ENCODE assay signal across 20 cellular contexts in genomic region chr4:108160741-108161352, GRCh38. TPM values are rescaled to one million over a fixed set of nuclear protein-coding genes. Genes with fewer than 3 reads are reported as not detected.
A peak's percentile ranks its signal among the peaks of the same experiment; 100 is the strongest.
DNase-seq lines count a peak whose midpoint lies in the region; ATAC-seq and TF ChIP-seq lines count a peak whose summit lies in the region.
"Had no signal": no experiment of that assay in that cellular context is flagged by ENCODE, and none has a peak within 500 bp of the region (broad histone marks: within the 10 kb centered on the region; RNA-seq: fewer than 3 reads in every experiment).

No MANE protein-coding gene starts in this region.

- H3K4me3 Mint-ChIP-seq in activated CD4-positive, alpha-beta T cell treated with anti-CD3 and anti-CD28 coated beads for 36 hours, result peak overlapping the region; percentile 56
- peak overlapping the region; percentile 78 for H3K4me3 Mint-ChIP-seq in activated naive CD8-positive, alpha-beta T cell treated with anti-CD3 and anti-CD28 coated beads for 36 hours
- peak overlapping the region; percentile 64 for H3K4me3 Mint-ChIP-seq in natural killer cell

- DNase-seq in activated CD4-positive, alpha-beta T cell treated with anti-CD3 and anti-CD28 coated beads for 36 hours, result no peak
- DNase-seq in activated CD4-positive, alpha-beta T cell treated with anti-CD3 and anti-CD28 coated beads, Interleukin-2, amount 50 U/mL, for 48 hours, result no peak
- DNase-seq in activated naive CD8-positive, alpha-beta T cell treated with anti-CD3 and anti-CD28 coated beads for 36 hours, result no peak
- DNase-seq in natural killer cell (no peak), GM10248 (ENCODE audit: extremely low spot score) (no peak), dedifferentiated amniotic fluid mesenchymal stem cell (ENCODE audit: extremely low spot score) (no peak)
- DNase-seq: DMS79 treated with DMSO at 0.1 percent for 48 hours, dorsolateral prefrontal cortex, left colon, NCI-H1930, NCI-H524, PC-3, posterior cingulate gyrus, WERI-Rb-1 had no signal

- POLR2A ChIA-PET in activated CD4-positive, alpha-beta T cell treated with anti-CD3 and anti-CD28 coated beads for 36 hours (lab: Charles Lee), result interaction anchor here (0.7 to 0.8 kb wide), 2 partner anchors 8 to 19 kb away, joined by 3 to 4 read pairs; partner anchors contain the start of gene LEF1
- POLR2A ChIA-PET in GM10248 (lab: Yijun Ruan, JAX), result no interaction called here

- intact Hi-C loops in activated CD4-positive, alpha-beta T cell treated with anti-CD3 and anti-CD28 coated beads for 36 hours (cut with DNase I, micrococcal nuclease), result loop anchor here in 1 of 2 experiments (2.0 kb wide), 1 partner anchor 14 kb away; no protein-coding TSS in a partner anchor
- intact Hi-C loops in natural killer cell (cut with micrococcal nuclease), result no loop called here

- no peaks in the 10 kb centered on the region for H3K9me3 ChIP-seq in KOPT-K1 (ENCODE audit: insufficient read depth, low read length, poor library complexity, severe bottlenecking)
- H3K9me3 ChIP-seq: suprapubic skin had no signal

- H3K9me3 Mint-ChIP-seq in activated CD4-positive, alpha-beta T cell treated with anti-CD3 and anti-CD28 coated beads for 36 hours (ENCODE audit: low read depth), result no peaks in the 10 kb centered on the region
- H3K9me3 Mint-ChIP-seq in activated naive CD8-positive, alpha-beta T cell treated with anti-CD3 and anti-CD28 coated beads for 36 hours, result no peaks in the 10 kb centered on the region
- no peaks in the 10 kb centered on the region for H3K9me3 Mint-ChIP-seq in natural killer cell

- peak; percentile 33 for ATAC-seq in activated CD4-positive, alpha-beta T cell treated with anti-CD3 and anti-CD28 coated beads for 36 hours
- ATAC-seq in natural killer cell, result peak; percentile 44 to 79 (median 64)
- no peak for ATAC-seq in HG02588 (IDR thresholded peaks at IDR 0.05; ENCODE audit: unreplicated experiment)
- ATAC-seq: left colon, PC-3 had no signal

- peaks cover 73% of the 10 kb centered on the region for H3K36me3 Mint-ChIP-seq in activated CD4-positive, alpha-beta T cell treated with anti-CD3 and anti-CD28 coated beads for 36 hours (ENCODE audit: low read depth)
- H3K36me3 Mint-ChIP-seq in activated naive CD8-positive, alpha-beta T cell treated with anti-CD3 and anti-CD28 coated beads for 36 hours, result peaks cover 60% of the 10 kb centered on the region
- no peaks in the 10 kb centered on the region for H3K36me3 Mint-ChIP-seq in natural killer cell

- H3K4me1 Mint-ChIP-seq in activated CD4-positive, alpha-beta T cell treated with anti-CD3 and anti-CD28 coated beads for 36 hours, result peaks cover 61% of the 10 kb centered on the region
- peaks cover 69% of the 10 kb centered on the region for H3K4me1 Mint-ChIP-seq in activated naive CD8-positive, alpha-beta T cell treated with anti-CD3 and anti-CD28 coated beads for 36 hours
- peaks cover 25 to 28% of the 10 kb centered on the region in 2 donors for H3K4me1 Mint-ChIP-seq in natural killer cell

- TF ChIP-seq CTCF in natural killer cell (IDR thresholded peaks at IDR 0.05), result no peak
- TF ChIP-seq CTCF in GM10248 (IDR thresholded peaks at IDR 0.05; ENCODE audit: control extremely low read depth, extremely low read depth, low read depth, missing control alignments), result no peak

- no peaks in the 10 kb centered on the region for H3K27me3 Mint-ChIP-seq in activated CD4-positive, alpha-beta T cell treated with anti-CD3 and anti-CD28 coated beads for 36 hours
- no peaks in the 10 kb centered on the region for H3K27me3 Mint-ChIP-seq in activated naive CD8-positive, alpha-beta T cell treated with anti-CD3 and anti-CD28 coated beads for 36 hours
- H3K27me3 Mint-ChIP-seq in natural killer cell (ENCODE audit: low read depth in 2 of 2), result peaks cover 4 to 11% of the 10 kb centered on the region in 2 donors

- peak overlapping the region; percentile 87 for H3K27ac Mint-ChIP-seq in activated CD4-positive, alpha-beta T cell treated with anti-CD3 and anti-CD28 coated beads for 36 hours
- peak overlapping the region; percentile 72 for H3K27ac Mint-ChIP-seq in activated naive CD8-positive, alpha-beta T cell treated with anti-CD3 and anti-CD28 coated beads for 36 hours
- peak overlapping the region in 1 of 2 donors; percentile 21 for H3K27ac Mint-ChIP-seq in natural killer cell

- peaks cover 99% of the 10 kb centered on the region for H3K36me3 ChIP-seq in KOPT-K1 (ENCODE audit: insufficient read depth, low read length)
- H3K36me3 ChIP-seq: suprapubic skin, WERI-Rb-1 had no signal

- H3K27ac ChIP-seq in KOPT-K1 (ENCODE audit: low read depth, low read length, poor library complexity, severe bottlenecking), result peak overlapping the region; percentile 99
- H3K27ac ChIP-seq: 22Rv1, C4-2B, dorsolateral prefrontal cortex, hepatocyte, suprapubic skin, WERI-Rb-1 had no signal

- CTCF ChIA-PET in activated CD4-positive, alpha-beta T cell treated with anti-CD3 and anti-CD28 coated beads for 36 hours (lab: Charles Lee), result interaction anchor here (0.6 to 4.4 kb wide), 8 partner anchors 10 to 412 kb away, joined by 3 to 13 read pairs (median 3); no protein-coding TSS in a partner anchor
- CTCF ChIA-PET in GM10248 (lab: Yijun Ruan, JAX), result interaction anchor here (1.9 kb wide), 2 partner anchors 14 to 24 kb away, joined by 5 to 7 read pairs; no protein-coding TSS in a partner anchor

RNA-seq across cellular contexts. Expression of gene LEF1, which starts 7.9 kb away (rescaled TPM):
- total RNA-seq in activated CD4-positive, alpha-beta T cell treated with anti-CD3 and anti-CD28 coated beads for 36 hours, result 100 to 1,000 TPM; 175 to 302 TPM
- 100 to 1,000 TPM; 211 to 239 TPM for total RNA-seq in activated naive CD8-positive, alpha-beta T cell treated with anti-CD3 and anti-CD28 coated beads for 36 hours
- 10 to 100 TPM; 18.7 to 39.8 (median 24.5) TPM for total RNA-seq in natural killer cell

Comparison
In these comparisons a context has a peak if more than half of its experiments do, and no peak if none do; other contexts are left out.
1. RNA of gene LEF1, which starts 7.9 kb away (total RNA-seq): 175 to 302 TPM in activated CD4-positive, alpha-beta T cell treated with anti-CD3 and anti-CD28 coated beads for 36 hours and 211 to 239 TPM in activated naive CD8-positive, alpha-beta T cell treated with anti-CD3 and anti-CD28 coated beads for 36 hours; 18.7 to 39.8 TPM in natural killer cell; every median in the first group is over 4 times any median in the second.
2. Peak in every context shown above with its lines, with median percentiles within 50 percentile points of each other: H3K4me3 Mint-ChIP-seq.